ENCODE assay signal across 9 cellular contexts in the genomic region with DNA sequence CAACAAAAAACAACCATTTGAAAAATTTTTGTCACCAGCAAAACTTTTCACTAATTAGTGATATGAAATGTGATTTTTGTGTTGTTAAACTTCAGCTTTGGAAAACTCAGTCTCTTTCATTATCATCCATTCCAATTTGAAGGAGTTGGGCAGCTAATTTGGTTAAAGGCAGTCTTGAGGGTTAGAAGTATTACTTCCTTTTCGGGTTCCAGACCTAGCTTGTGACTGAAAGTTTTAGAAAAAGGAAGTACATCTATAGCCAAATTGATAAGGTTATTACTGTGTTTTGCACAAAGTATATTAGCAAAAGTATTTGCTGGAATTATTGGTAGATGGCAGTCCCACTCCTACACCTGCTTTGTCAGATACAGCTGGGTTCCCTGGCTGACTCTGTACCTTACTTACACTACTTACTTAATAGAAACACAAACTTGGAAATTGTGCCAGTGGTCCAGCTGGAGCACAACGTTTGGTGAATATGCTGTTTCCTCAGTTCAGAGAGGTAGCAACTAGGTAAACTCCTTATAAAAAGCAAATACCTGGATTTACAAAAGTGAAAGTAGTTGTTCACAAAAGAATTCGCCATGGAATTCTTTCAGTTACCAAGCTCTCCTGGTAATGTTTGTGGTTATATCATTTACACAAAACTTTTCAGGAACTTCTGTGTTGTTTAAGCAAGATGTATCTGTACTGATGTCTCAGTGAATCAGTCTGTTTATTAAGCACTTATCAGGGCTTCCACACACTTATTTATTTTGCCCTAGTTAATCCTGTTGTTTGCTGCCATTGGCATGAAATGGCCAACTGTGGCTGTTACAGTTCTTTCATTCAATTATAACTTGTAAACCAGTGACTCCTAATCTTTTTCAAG. TPM values are rescaled to one million over a fixed set of nuclear protein-coding genes. Genes with fewer than 3 reads are reported as not detected.
DNase-seq lines count a peak whose midpoint lies in the region; ATAC-seq and TF ChIP-seq lines count a peak whose summit lies in the region.
"Had no signal": no experiment of that assay in that cellular context is flagged by ENCODE, and none has a peak within 500 bp of the region (broad histone marks: within the 10 kb centered on the region; RNA-seq: fewer than 3 reads in every experiment).

No MANE protein-coding gene starts in this region.

- H3K9me3 ChIP-seq in Peyer's patch: no peaks in the 10 kb centered on the region

- H3K27me3 ChIP-seq in Peyer's patch: no peaks in the 10 kb centered on the region

- peaks cover 78% of the 10 kb centered on the region for H3K36me3 Mint-ChIP-seq in effector memory CD8-positive, alpha-beta T cell (ENCODE audit: insufficient read depth)

- H3K9me3 Mint-ChIP-seq in effector memory CD8-positive, alpha-beta T cell: no peaks in the 10 kb centered on the region

- DNase-seq in GM12865 (ENCODE audit: low read depth) (peak; percentile 25), Peyer's patch (no peak), NCI-H1930 (lab: John Stamatoyannopoulos, UW) (no peak)
- DNase-seq in effector memory CD8-positive, alpha-beta T cell: no peak

- ATAC-seq in GM21529 (IDR thresholded peaks at IDR 0.05; ENCODE audit: unreplicated experiment) (peak; percentile 76), HG03565 (IDR thresholded peaks at IDR 0.05; ENCODE audit: unreplicated experiment) (peak; percentile 68), GM18909 (IDR thresholded peaks at IDR 0.05; ENCODE audit: poor library complexity, unreplicated experiment) (no peak), HG02970 (IDR thresholded peaks at IDR 0.05; ENCODE audit: low FRiP score, unreplicated experiment) (no peak)
- peak; percentile 16 for ATAC-seq in effector memory CD8-positive, alpha-beta T cell (replicated peaks)

- peaks cover 7 to 22% of the 10 kb centered on the region in 2 donors for H3K4me1 Mint-ChIP-seq in effector memory CD8-positive, alpha-beta T cell (ENCODE audit: low read depth in 2 of 2)

- H3K27ac ChIP-seq in Peyer's patch: no peak overlapping the region

- TF ChIP-seq CTCF in GM12865 (IDR thresholded peaks at IDR 0.05; ENCODE audit: insufficient read depth, low read depth, low read length, missing control alignments) (no peak), Peyer's patch (IDR thresholded peaks at IDR 0.05) (no peak)

- H3K4me1 ChIP-seq in Peyer's patch: no peaks in the 10 kb centered on the region

- no peak for TF ChIP-seq POLR2A in Peyer's patch (IDR thresholded peaks at IDR 0.05)

- H3K27me3 Mint-ChIP-seq in effector memory CD8-positive, alpha-beta T cell: no peaks in the 10 kb centered on the region

- H3K4me3 ChIP-seq in GM12865 (ENCODE audit: low read depth, low read length): no peak overlapping the region
- no peak overlapping the region for H3K4me3 ChIP-seq in Peyer's patch
- H3K4me3 ChIP-seq: skin epidermis had no signal

- peak overlapping the region in 1 of 2 donors; percentile 38 for H3K27ac Mint-ChIP-seq in effector memory CD8-positive, alpha-beta T cell

- H3K36me3 ChIP-seq in Peyer's patch: peaks cover 0 to 59% (median 0%) of the 10 kb centered on the region in 3 donors

- H3K4me3 Mint-ChIP-seq in effector memory CD8-positive, alpha-beta T cell: no peak overlapping the region

RNA-seq across cellular contexts. Expression of a gene that starts 31.6 kb away (rescaled TPM):
- total RNA-seq in Peyer's patch: 10 to 100 TPM; 39.7 to 90.8 (median 52.2) TPM

Comparison
In these comparisons a context has a peak if more than half of its experiments do, and no peak if none do; other contexts are left out.
1. ATAC-seq: peak in GM21529 (single experiment), HG03565 (single experiment) and effector memory CD8-positive, alpha-beta T cell (single experiment); none in GM18909 (single experiment) and HG02970 (single experiment).